8 cellular contexts compared by ENCODE assay signal in genomic region chr2:130391058-130391871, GRCh38. TPM values are rescaled to one million over a fixed set of nuclear protein-coding genes. Genes with fewer than 3 reads are reported as not detected.
DNase-seq lines count a peak whose midpoint lies in the region; ATAC-seq and TF ChIP-seq lines count a peak whose summit lies in the region.

No MANE protein-coding gene starts in this region.

- H3K4me2 ChIP-seq in BLaER1 treated with 17β-estradiol and CSF1 and Interleukin-3, amounts not matched to agents 10 nM and 100 nM = peak overlapping the region; percentile 37 to 89 (median 69)

- intact Hi-C loops in lower lobe of right lung (cut with DNase I) = no loop called here

- DNase-seq in GM19238 (ENCODE audit: insufficient read length, low spot score) (peak; percentile 41), NCI-H526 treated with DMSO at 0.1 percent for 48 hours (lab: John Stamatoyannopoulos, UW) (peak; percentile 70), lower lobe of right lung (peak; percentile 93)
- DNase-seq in activated CD4-positive, alpha-beta T cell treated with anti-CD3 and anti-CD28 coated beads, Interleukin-2, amount 50 U/mL, for 4 hours = peak; percentile 54 to 59
- DNase-seq in stimulated activated CD4-positive, alpha-beta T cell treated with anti-CD3 and anti-CD28 coated beads, TNF-alpha, amount 100 ng/mL, for 4 hours (ENCODE audit: low read depth in 3 of 3) = peak in 2 of 3 experiments; percentile 48 to 50

- peaks cover 0 to 14% (median 8%) of the 10 kb centered on the region in 11 experiments; a peak in 5 of 22 replicates for H3K9me3 ChIP-seq in BLaER1 treated with 17β-estradiol and CSF1 and Interleukin-3, amounts not matched to agents 10 nM and 100 nM (replicated peaks in 1 of 11)
- H3K9me3 ChIP-seq in ectodermal cell (ENCODE audit: control insufficient read depth, low read length) (no peaks in the 10 kb centered on the region), lower lobe of right lung (no peaks in the 10 kb centered on the region)

- ATAC-seq in HG03354 (IDR thresholded peaks at IDR 0.05; ENCODE audit: poor library complexity, severe bottlenecking, unreplicated experiment) (peak; percentile 91), lower lobe of right lung (peak; percentile 96)

- peaks cover 0 to 14% (median 5%) of the 10 kb centered on the region in 11 experiments; a peak in 12 of 22 replicates for H3K27me3 ChIP-seq in BLaER1 treated with 17β-estradiol and CSF1 and Interleukin-3, amounts not matched to agents 10 nM and 100 nM
- H3K27me3 ChIP-seq in ectodermal cell (ENCODE audit: control insufficient read depth, insufficient read depth, low read length, poor library complexity, severe bottlenecking) (peaks cover 11% of the 10 kb centered on the region), lower lobe of right lung (ENCODE audit: low read depth) (no peaks in the 10 kb centered on the region)

- peak overlapping the region in 8 of 10 experiments; percentile 10 to 51 (median 26); a peak in 11 of 20 replicates for H3K4me3 ChIP-seq in BLaER1 treated with 17β-estradiol and CSF1 and Interleukin-3, amounts not matched to agents 10 nM and 100 nM
- H3K4me3 ChIP-seq in ectodermal cell (ENCODE audit: insufficient read depth, low read depth, low read length) = peak overlapping the region; percentile 76
- H3K4me3 ChIP-seq in lower lobe of right lung = peak overlapping the region; percentile 69

- H3K4me1 ChIP-seq in BLaER1 treated with 17β-estradiol and CSF1 and Interleukin-3, amounts not matched to agents 10 nM and 100 nM = peaks cover 28 to 63% (median 34%) of the 10 kb centered on the region in 10 experiments
- H3K4me1 ChIP-seq in ectodermal cell (ENCODE audit: control insufficient read depth, insufficient read depth, low read length) (peaks cover 26% of the 10 kb centered on the region), lower lobe of right lung (peaks cover 30% of the 10 kb centered on the region)

- H3K9ac ChIP-seq in BLaER1 treated with 17β-estradiol and CSF1 and Interleukin-3, amounts not matched to agents 10 nM and 100 nM = peak overlapping the region in 5 of 11 experiments; percentile 15 to 34 (median 25); a peak in 4 of 22 replicates

- peaks cover 0 to 9% (median 0%) of the 10 kb centered on the region in 11 experiments; a peak in 5 of 22 replicates for H3K36me3 ChIP-seq in BLaER1 treated with 17β-estradiol and CSF1 and Interleukin-3, amounts not matched to agents 10 nM and 100 nM
- H3K36me3 ChIP-seq in ectodermal cell (ENCODE audit: control insufficient read depth, insufficient read depth, low read length) (no peaks in the 10 kb centered on the region), lower lobe of right lung (no peaks in the 10 kb centered on the region)

- H4K20me1 ChIP-seq in BLaER1 treated with 17β-estradiol and CSF1 and Interleukin-3, amounts not matched to agents 10 nM and 100 nM = no peaks in the 10 kb centered on the region; a peak in 1 of 22 replicates

- WGBS in ectodermal cell, 2 experiments = 8% methylated on average over 59 of the region's 59 CpGs

- H3K27ac ChIP-seq in BLaER1 treated with 17β-estradiol and CSF1 and Interleukin-3, amounts not matched to agents 10 nM and 100 nM = peak overlapping the region in 10 of 11 experiments; percentile 53 to 80 (median 76); a peak in 18 of 22 replicates
- no peak overlapping the region for H3K27ac ChIP-seq in ectodermal cell (ENCODE audit: insufficient read depth, low read depth, low read length, poor library complexity, severe bottlenecking)
- peak overlapping the region; percentile 86 for H3K27ac ChIP-seq in lower lobe of right lung

- no peak for TF ChIP-seq CTCF in lower lobe of right lung (IDR thresholded peaks at IDR 0.05)

RNA-seq across cellular contexts. Expression of gene PTPN18, which starts 35.4 kb away (rescaled TPM):
- polyA plus RNA-seq in ectodermal cell (2013, experiment 1 of 4) = 16.4 TPM
- 17.1 TPM for polyA plus RNA-seq in ectodermal cell (2013, experiment 2 of 4)
- polyA plus RNA-seq in ectodermal cell (2013, experiment 3 of 4) = 22.3 TPM
- 17.9 TPM for polyA plus RNA-seq in ectodermal cell (2013, experiment 4 of 4)
- 74.1 TPM for total RNA-seq in lower lobe of right lung

RNA-seq across cellular contexts. Expression of gene IMP4, which starts 48.6 kb away (rescaled TPM):
- 56.0 TPM for polyA plus RNA-seq in ectodermal cell (2013, experiment 1 of 4)
- polyA plus RNA-seq in ectodermal cell (2013, experiment 2 of 4) = 52.9 TPM
- 40.4 TPM for polyA plus RNA-seq in ectodermal cell (2013, experiment 3 of 4)
- polyA plus RNA-seq in ectodermal cell (2013, experiment 4 of 4) = 50.7 TPM
- 55.9 TPM for total RNA-seq in lower lobe of right lung

Comparison
In these comparisons a context has a peak if more than half of its experiments do, and no peak if none do; other contexts are left out.
1. DNase-seq: peak in every context shown above with its lines; median percentile 93 in lower lobe of right lung; 70 in NCI-H526 treated with DMSO at 0.1 percent for 48 hours; 56 in activated CD4-positive, alpha-beta T cell treated with anti-CD3 and anti-CD28 coated beads, Interleukin-2, amount 50 U/mL, for 4 hours; 49 in stimulated activated CD4-positive, alpha-beta T cell treated with anti-CD3 and anti-CD28 coated beads, TNF-alpha, amount 100 ng/mL, for 4 hours; 41 in GM19238.